2 cellular contexts compared by ENCODE assay signal in genomic region chr7:30561389-30561788, GRCh38.
TF ChIP-seq lines count a peak whose summit lies in the region.

No MANE protein-coding gene starts in this region.

TF ChIP-seq in GM12878, 131 proteins besides CTCF, POLR2A, EP300 and RAD21 (continues in another document):
- TF ChIP-seq GABPA (IDR thresholded peaks at IDR 0.05; ENCODE audit: low read depth) (no peak), KDM1A (IDR thresholded peaks at IDR 0.05; ENCODE audit: borderline replicate concordance) (no peak), CEBPZ (IDR thresholded peaks at IDR 0.05; ENCODE audit: low read depth, low read length) (no peak), CHD4 (IDR thresholded peaks at IDR 0.05) (no peak), ZNF24 (IDR thresholded peaks at IDR 0.05) (no peak), ZNF217 (IDR thresholded peaks at IDR 0.05) (no peak), ZNF274 (IDR thresholded peaks at IDR 0.05; ENCODE audit: insufficient read depth, insufficient read length) (no peak), NBN (IDR thresholded peaks at IDR 0.05) (no peak), POU2F2 (IDR thresholded peaks at IDR 0.05; ENCODE audit: borderline replicate concordance, low read depth, low read length) (no peak), MYB (IDR thresholded peaks at IDR 0.05; ENCODE audit: borderline replicate concordance, low read depth, low read length) (no peak), IRF4 (IDR thresholded peaks at IDR 0.05; ENCODE audit: low read depth, low read length) (no peak), RFX5 (IDR thresholded peaks at IDR 0.05; ENCODE audit: low read depth, low read length) (no peak), ZZZ3 (IDR thresholded peaks at IDR 0.05; ENCODE audit: control insufficient read depth, insufficient read length, low read depth) (no peak), HSF1 (IDR thresholded peaks at IDR 0.05; ENCODE audit: low read depth, low read length) (no peak), BRCA1 (IDR thresholded peaks at IDR 0.05; ENCODE audit: low read depth, low read length) (no peak)
- TF ChIP-seq, protein P1, sequence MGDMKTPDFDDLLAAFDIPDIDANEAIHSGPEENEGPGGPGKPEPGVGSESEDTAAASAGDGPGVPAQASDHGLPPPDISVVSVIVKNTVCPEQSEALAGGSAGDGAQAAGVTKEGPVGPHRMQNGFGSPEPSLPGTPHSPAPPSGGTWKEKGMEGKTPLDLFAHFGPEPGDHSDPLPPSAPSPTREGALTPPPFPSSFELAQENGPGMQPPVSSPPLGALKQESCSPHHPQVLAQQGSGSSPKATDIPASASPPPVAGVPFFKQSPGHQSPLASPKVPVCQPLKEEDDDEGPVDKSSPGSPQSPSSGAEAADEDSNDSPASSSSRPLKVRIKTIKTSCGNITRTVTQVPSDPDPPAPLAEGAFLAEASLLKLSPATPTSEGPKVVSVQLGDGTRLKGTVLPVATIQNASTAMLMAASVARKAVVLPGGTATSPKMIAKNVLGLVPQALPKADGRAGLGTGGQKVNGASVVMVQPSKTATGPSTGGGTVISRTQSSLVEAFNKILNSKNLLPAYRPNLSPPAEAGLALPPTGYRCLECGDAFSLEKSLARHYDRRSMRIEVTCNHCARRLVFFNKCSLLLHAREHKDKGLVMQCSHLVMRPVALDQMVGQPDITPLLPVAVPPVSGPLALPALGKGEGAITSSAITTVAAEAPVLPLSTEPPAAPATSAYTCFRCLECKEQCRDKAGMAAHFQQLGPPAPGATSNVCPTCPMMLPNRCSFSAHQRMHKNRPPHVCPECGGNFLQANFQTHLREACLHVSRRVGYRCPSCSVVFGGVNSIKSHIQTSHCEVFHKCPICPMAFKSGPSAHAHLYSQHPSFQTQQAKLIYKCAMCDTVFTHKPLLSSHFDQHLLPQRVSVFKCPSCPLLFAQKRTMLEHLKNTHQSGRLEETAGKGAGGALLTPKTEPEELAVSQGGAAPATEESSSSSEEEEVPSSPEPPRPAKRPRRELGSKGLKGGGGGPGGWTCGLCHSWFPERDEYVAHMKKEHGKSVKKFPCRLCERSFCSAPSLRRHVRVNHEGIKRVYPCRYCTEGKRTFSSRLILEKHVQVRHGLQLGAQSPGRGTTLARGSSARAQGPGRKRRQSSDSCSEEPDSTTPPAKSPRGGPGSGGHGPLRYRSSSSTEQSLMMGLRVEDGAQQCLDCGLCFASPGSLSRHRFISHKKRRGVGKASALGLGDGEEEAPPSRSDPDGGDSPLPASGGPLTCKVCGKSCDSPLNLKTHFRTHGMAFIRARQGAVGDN (IDR thresholded peaks at IDR 0.05) = no peak

TF ChIP-seq in endothelial cell of umbilical vein, 7 proteins besides CTCF, POLR2A, EP300 and RAD21:
- TF ChIP-seq GATA2 (IDR thresholded peaks at IDR 0.05; ENCODE audit: insufficient read depth, insufficient read length, low read depth, low read length) (no peak), FOS (IDR thresholded peaks at IDR 0.05; ENCODE audit: borderline replicate concordance, insufficient read depth, low read length) (no peak), MAX (IDR thresholded peaks at IDR 0.05; ENCODE audit: insufficient read depth, insufficient read length) (no peak), EZH2 (IDR thresholded peaks at IDR 0.05; ENCODE audit: borderline replicate concordance, low read depth, low read length, severe bottlenecking) (no peak), JUN (IDR thresholded peaks at IDR 0.05; ENCODE audit: borderline replicate concordance, insufficient read depth, insufficient read length, low read depth) (no peak), POLR2AphosphoS5 (IDR thresholded peaks at IDR 0.05; ENCODE audit: insufficient read depth, low read depth, low read length) (no peak), MYC (IDR thresholded peaks at IDR 0.05; ENCODE audit: low read depth, low read length) (no peak)
